ENCODE assay signal across 8 cellular contexts in the genomic region with DNA sequence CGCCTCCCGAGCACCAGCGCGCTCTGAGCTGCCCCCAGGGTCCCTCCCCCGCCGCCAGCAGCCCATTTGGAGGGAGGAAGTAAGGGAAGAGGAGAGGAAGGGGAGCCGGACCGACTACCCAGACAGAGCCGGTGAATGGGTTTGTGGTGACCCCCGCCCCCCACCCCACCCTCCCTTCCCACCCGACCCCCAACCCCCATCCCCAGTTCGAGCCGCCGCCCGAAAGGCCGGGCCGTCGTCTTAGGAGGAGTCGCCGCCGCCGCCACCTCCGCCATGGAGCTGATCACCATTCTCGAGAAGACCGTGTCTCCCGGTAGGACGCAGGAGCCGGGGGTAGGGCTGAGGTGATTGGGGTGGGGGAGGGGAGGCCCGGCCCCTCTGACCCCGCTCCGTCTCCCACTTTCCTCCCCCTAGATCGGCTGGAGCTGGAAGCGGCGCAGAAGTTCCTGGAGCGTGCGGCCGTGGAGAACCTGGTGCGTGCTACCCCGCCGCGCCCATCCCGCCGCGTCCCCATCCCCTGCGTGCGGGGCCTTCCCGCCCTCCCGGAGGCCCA. TPM values are rescaled to one million over a fixed set of nuclear protein-coding genes. Genes with fewer than 3 reads are reported as not detected.
DNase-seq lines count a peak whose midpoint lies in the region; ATAC-seq and TF ChIP-seq lines count a peak whose summit lies in the region.

No MANE protein-coding gene starts in this region.

- H3K27ac ChIP-seq in CD8-positive, alpha-beta memory T cell (ENCODE audit: low read depth, low read length), result peak overlapping the region; percentile 40
- H3K27ac ChIP-seq in HCT116 (ENCODE audit: low read depth, low read length) (peak overlapping the region; percentile 80), epithelial cell of prostate (peak overlapping the region; percentile 92), neutrophil (peak overlapping the region; percentile 94)

- H3K9me3 ChIP-seq in CD8-positive, alpha-beta memory T cell (ENCODE audit: low read length), result no peaks in the 10 kb centered on the region
- no peaks in the 10 kb centered on the region for H3K9me3 ChIP-seq in HCT116 (ENCODE audit: control insufficient read depth in 1 of 2, insufficient read depth in 1 of 2, low read depth in 1 of 2, low read length in 2 of 2)
- no peaks in the 10 kb centered on the region for H3K9me3 ChIP-seq in neutrophil

- peak overlapping the region; percentile 82 for H3K9ac ChIP-seq in HCT116 (ENCODE audit: low read length)

- peak overlapping the region; percentile 64 for H3K4me2 ChIP-seq in HCT116 (ENCODE audit: low read length)

- intact Hi-C loops in HCT116 (cut with micrococcal nuclease), result loop anchor here (10.0 kb wide), 1 partner anchor 245 kb away; the partner anchor contains the start of gene SP2

- RAD21 ChIA-PET in HCT116 (lab: Charles Lee; ENCODE audit: low non-redundant PET in 1 of 2, low total read pairs in 2 of 2, uncharacterized antibody in 2 of 2, unreplicated experiment in 2 of 2), result interaction anchor here (0.6 to 1.0 kb wide), 3 partner anchors 17 to 247 kb away, joined by 3 to 5 read pairs (median 3); no protein-coding TSS in a partner anchor

- no peaks in the 10 kb centered on the region for H3K27me3 ChIP-seq in CD8-positive, alpha-beta memory T cell (ENCODE audit: insufficient read depth, low read length, poor library complexity, severe bottlenecking)
- H3K27me3 ChIP-seq in HCT116 (ENCODE audit: insufficient read depth, low read length), result no peaks in the 10 kb centered on the region
- H3K27me3 ChIP-seq in neutrophil, result no peaks in the 10 kb centered on the region

- TF ChIP-seq POLR2A in HCT116 (IDR thresholded peaks at IDR 0.05; ENCODE audit: borderline replicate concordance, extremely low read depth, insufficient read depth, insufficient read length), result no peak

- BruUV-seq in HCT116 (replicated peaks; lab: Mats Ljungman, UMichigan), result no TSS peak

- peak overlapping the region; percentile 84 for H3K4me3 ChIP-seq in CD8-positive, alpha-beta memory T cell (ENCODE audit: low read length)
- H3K4me3 ChIP-seq in HCT116 (replicated peaks in 1 of 2; ENCODE audit: low read depth in 1 of 2, low read length in 2 of 2) (peak overlapping the region; percentile 74 to 78), neutrophil (ENCODE audit: low read depth in 1 of 2, low read length in 1 of 2) (peak overlapping the region; percentile 97 to 99)

- CTCF ChIA-PET in CD8-positive, alpha-beta memory T cell (lab: Charles Lee), result interaction anchor here (0.7 to 11.6 kb wide), 12 partner anchors 10 to 239 kb away, joined by 3 to 82 read pairs (median 4); partner anchors contain the start of gene TBX21
- CTCF ChIA-PET in HCT116 (lab: Charles Lee), result interaction anchor here (0.6 to 2.0 kb wide), 5 partner anchors 14 to 297 kb away, joined by 3 to 11 read pairs (median 6); no protein-coding TSS in a partner anchor

- no peaks in the 10 kb centered on the region for H3K9me3 Mint-ChIP-seq in CD8-positive, alpha-beta memory T cell

- peaks cover 26% of the 10 kb centered on the region for H3K36me3 ChIP-seq in CD8-positive, alpha-beta memory T cell (ENCODE audit: insufficient read depth, low read length)
- peaks cover 31 to 38% of the 10 kb centered on the region in 2 experiments for H3K36me3 ChIP-seq in HCT116 (ENCODE audit: control insufficient read depth in 1 of 2, insufficient read depth in 2 of 2, low read length in 2 of 2)
- peaks cover 38% of the 10 kb centered on the region for H3K36me3 ChIP-seq in neutrophil

- peak in 2 of 5 donors; percentile 33 to 66 for DNase-seq in CD8-positive, alpha-beta memory T cell
- DNase-seq in HCT116 (ENCODE audit: low read depth, low spot score), result no peak
- DNase-seq in T-helper 22 cell (ENCODE audit: low read depth), result peak; percentile 34
- no peak for DNase-seq in epithelial cell of prostate (ENCODE audit: low read depth, low spot score)
- DNase-seq in AG20443 (ENCODE audit: low spot score), result no peak
- DNase-seq in cerebellar cortex (ENCODE audit: low spot score), result no peak
- DNase-seq in LoVo (ENCODE audit: low spot score), result no peak

- POLR2A ChIA-PET in CD8-positive, alpha-beta memory T cell (lab: Charles Lee), result interaction anchor here (0.5 to 4.5 kb wide), 23 partner anchors 9 to 1457 kb away, joined by 3 to 33 read pairs (median 5); partner anchors contain the start of genes EFCAB13, KANSL1, LRRC46 and MRPL10
- POLR2A ChIA-PET in HCT116 (lab: Charles Lee), result interaction anchor here (0.6 to 2.4 kb wide), 21 partner anchors 9 to 791 kb away, joined by 3 to 18 read pairs (median 4); no protein-coding TSS in a partner anchor

- peak; percentile 18 for ATAC-seq in HCT116

- H3K4me1 ChIP-seq in CD8-positive, alpha-beta memory T cell (ENCODE audit: insufficient read depth, low read length), result peaks cover 56% of the 10 kb centered on the region
- H3K4me1 ChIP-seq in HCT116 (ENCODE audit: control insufficient read depth in 1 of 2, insufficient read depth in 2 of 2, low read length in 2 of 2) (peaks cover 14 to 21% of the 10 kb centered on the region in 2 experiments; a peak in 3 of 4 replicates), neutrophil (ENCODE audit: control insufficient read depth in 1 of 2, insufficient read depth in 1 of 2, low read depth in 1 of 2, low read length in 1 of 2) (peaks cover 74 to 75% of the 10 kb centered on the region in 2 experiments)

- peaks cover 4 to 43% (median 10%) of the 10 kb centered on the region in 3 donors for H3K36me3 Mint-ChIP-seq in CD8-positive, alpha-beta memory T cell

- H3K4me1 Mint-ChIP-seq in CD8-positive, alpha-beta memory T cell, result peaks cover 46 to 68% (median 56%) of the 10 kb centered on the region in 3 donors

- peaks cover 24% of the 10 kb centered on the region; the same call in 1 of the 2 replicates for H4K20me1 ChIP-seq in HCT116 (ENCODE audit: insufficient read depth)

- peak overlapping the region; percentile 61 to 100 (median 96) for H3K27ac Mint-ChIP-seq in CD8-positive, alpha-beta memory T cell

- H3K79me2 ChIP-seq in HCT116 (ENCODE audit: insufficient read depth, low read length), result peaks cover 55% of the 10 kb centered on the region

- H2AFZ ChIP-seq in HCT116 (ENCODE audit: low read depth, low read length, poor library complexity, severe bottlenecking), result no peak overlapping the region

- peak overlapping the region; percentile 91 to 100 (median 98) for H3K4me3 Mint-ChIP-seq in CD8-positive, alpha-beta memory T cell

- TF ChIP-seq CTCF in HCT116 (IDR thresholded peaks at IDR 0.05 in 2 of 3, conservative IDR thresholded peaks at IDR 0.05 in 1 of 3; ENCODE audit: borderline replicate concordance in 1 of 3, insufficient read depth in 1 of 3, low read depth in 2 of 3, low read length in 2 of 3), result no peak
- no peak for TF ChIP-seq CTCF in neutrophil (IDR thresholded peaks at IDR 0.05)

- no peak for TF ChIP-seq RAD21 in HCT116 (IDR thresholded peaks at IDR 0.05; ENCODE audit: low read depth)

- H3K27me3 Mint-ChIP-seq in CD8-positive, alpha-beta memory T cell, result peaks cover 0 to 5% of the 10 kb centered on the region in 2 donors

- H3K9me2 ChIP-seq in HCT116 (ENCODE audit: insufficient read depth), result no peaks in the 10 kb centered on the region

TF ChIP-seq in HCT116, 20 proteins besides CTCF, POLR2A, EP300 and RAD21:
- peak; percentile 5; the same call in 1 of the 2 replicates for TF ChIP-seq SIN3A (IDR thresholded peaks at IDR 0.05; ENCODE audit: low read depth)
- TF ChIP-seq EZH2phosphoT487 (IDR thresholded peaks at IDR 0.05; ENCODE audit: borderline replicate concordance), result no peak
- TF ChIP-seq, protein P1, sequence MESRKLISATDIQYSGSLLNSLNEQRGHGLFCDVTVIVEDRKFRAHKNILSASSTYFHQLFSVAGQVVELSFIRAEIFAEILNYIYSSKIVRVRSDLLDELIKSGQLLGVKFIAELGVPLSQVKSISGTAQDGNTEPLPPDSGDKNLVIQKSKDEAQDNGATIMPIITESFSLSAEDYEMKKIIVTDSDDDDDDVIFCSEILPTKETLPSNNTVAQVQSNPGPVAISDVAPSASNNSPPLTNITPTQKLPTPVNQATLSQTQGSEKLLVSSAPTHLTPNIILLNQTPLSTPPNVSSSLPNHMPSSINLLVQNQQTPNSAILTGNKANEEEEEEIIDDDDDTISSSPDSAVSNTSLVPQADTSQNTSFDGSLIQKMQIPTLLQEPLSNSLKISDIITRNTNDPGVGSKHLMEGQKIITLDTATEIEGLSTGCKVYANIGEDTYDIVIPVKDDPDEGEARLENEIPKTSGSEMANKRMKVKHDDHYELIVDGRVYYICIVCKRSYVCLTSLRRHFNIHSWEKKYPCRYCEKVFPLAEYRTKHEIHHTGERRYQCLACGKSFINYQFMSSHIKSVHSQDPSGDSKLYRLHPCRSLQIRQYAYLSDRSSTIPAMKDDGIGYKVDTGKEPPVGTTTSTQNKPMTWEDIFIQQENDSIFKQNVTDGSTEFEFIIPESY (IDR thresholded peaks at IDR 0.05; ENCODE audit: extremely low read depth, insufficient replicate concordance, low read length), result peak; percentile 26

RNA-seq across cellular contexts. Expression of gene KPNB1, which starts 0.3 kb away (rescaled TPM):
- total RNA-seq in CD8-positive, alpha-beta memory T cell, result 100 to 1,000 TPM; 907 to 915 TPM
- polyA plus RNA-seq in CD8-positive, alpha-beta memory T cell, result 35.9 TPM
- total RNA-seq in HCT116 (2021; ENCODE audit: unreplicated experiment), result 526 TPM
- polyA plus RNA-seq in HCT116 (2012), result 233 and 294 TPM in 2 replicates

RNA-seq across cellular contexts. Expression of gene TBKBP1, which starts 43.9 kb away (rescaled TPM):
- total RNA-seq in CD8-positive, alpha-beta memory T cell, result 1 to 10 TPM; 6.6 to 6.7 TPM
- 1.8 TPM for polyA plus RNA-seq in CD8-positive, alpha-beta memory T cell
- 12.4 TPM for total RNA-seq in HCT116 (2021; ENCODE audit: unreplicated experiment)
- polyA plus RNA-seq in HCT116 (2012), result 14.0 and 15.6 TPM in 2 replicates

Comparison
In these comparisons a context has a peak if more than half of its experiments do, and no peak if none do; other contexts are left out.
1. H3K27ac ChIP-seq: peak in every context shown above with its lines; median percentile 94 in neutrophil; 92 in epithelial cell of prostate; 80 in HCT116; 40 in CD8-positive, alpha-beta memory T cell.